Comparison of ENCODE assay signal across 28 cellular contexts in genomic region chr19:11400695-11401291, GRCh38. TPM values are rescaled to one million over a fixed set of nuclear protein-coding genes. Genes with fewer than 3 reads are reported as not detected.
"Had no signal": no experiment of that assay in that cellular context is flagged by ENCODE, and none has a peak within 500 bp of the region (broad histone marks: within the 10 kb centered on the region; RNA-seq: fewer than 3 reads in every experiment).

No MANE protein-coding gene starts in this region.

- ATAC-seq: activated T-cell treated with anti-CD3 and anti-CD28 coated beads, Interleukin-2, amount 50 U/mL, for 4 hours; effector memory CD8-positive, alpha-beta T cell; naive thymus-derived CD8-positive, alpha-beta T cell had no signal

- DNase-seq: activated CD8-positive, alpha-beta memory T cell treated with anti-CD3 and anti-CD28 coated beads, Interleukin-2, amount 50 U/mL, for 48 hours; activated naive CD4-positive, alpha-beta T cell treated with Interleukin-2 at 50 U/mL for 16 hours; activated naive CD8-positive, alpha-beta T cell treated with anti-CD3 and anti-CD28 coated beads for 36 hours; activated T-cell treated with anti-CD3 and anti-CD28 coated beads, Interleukin-2, amount 50 U/mL, for 4 hours; dorsolateral prefrontal cortex; effector memory CD8-positive, alpha-beta T cell; glutamatergic neuron; hippocampal formation; left ventricle myocardium inferior; mammary epithelial cell; naive thymus-derived CD8-positive, alpha-beta T cell; ovary; spleen; stimulated activated CD4-positive, alpha-beta T cell treated with anti-CD3 and anti-CD28 coated beads, Interleukin-4, amount 100 ng/mL, for 1 hour; stimulated activated naive CD4-positive, alpha-beta T cell treated with Interleukin-2 at 50 U/mL for 16 hours; WERI-Rb-1 had no signal

- H3K9me3 Mint-ChIP-seq: activated naive CD8-positive, alpha-beta T cell treated with anti-CD3 and anti-CD28 coated beads for 36 hours; activated T-cell treated with anti-CD3 and anti-CD28 coated beads, Interleukin-2, amount 50 U/mL, for 4 hours; central memory CD8-positive, alpha-beta T cell; effector memory CD8-positive, alpha-beta T cell; mesothelial cell of epicardium; type B pancreatic cell had no signal

- FAIRE-seq: colon, frontal cortex, TTC549 had no signal

- H3K4me1 Mint-ChIP-seq: activated naive CD8-positive, alpha-beta T cell treated with anti-CD3 and anti-CD28 coated beads for 36 hours; central memory CD8-positive, alpha-beta T cell; naive thymus-derived CD8-positive, alpha-beta T cell had no signal

- H3K27ac ChIP-seq: breast epithelium, dorsolateral prefrontal cortex, esophagus muscularis mucosa, left ventricle myocardium inferior, ovary, prostate gland, spleen, thoracic aorta, vagina, WERI-Rb-1 had no signal

- H3K27me3 ChIP-seq: breast epithelium, ovary, vagina had no signal

- H3K36me3 Mint-ChIP-seq: activated naive CD8-positive, alpha-beta T cell treated with anti-CD3 and anti-CD28 coated beads for 36 hours; naive thymus-derived CD8-positive, alpha-beta T cell; type B pancreatic cell had no signal

- H3K27me3 Mint-ChIP-seq: type B pancreatic cell had no signal

- H3K4me1 ChIP-seq: breast epithelium, esophagus muscularis mucosa, prostate gland, vagina had no signal

- H3K4me3 Mint-ChIP-seq: activated naive CD8-positive, alpha-beta T cell treated with anti-CD3 and anti-CD28 coated beads for 36 hours; activated T-cell treated with anti-CD3 and anti-CD28 coated beads, Interleukin-2, amount 50 U/mL, for 4 hours; central memory CD8-positive, alpha-beta T cell; effector memory CD8-positive, alpha-beta T cell; mesothelial cell of epicardium; naive thymus-derived CD8-positive, alpha-beta T cell; type B pancreatic cell had no signal

- H3K27ac Mint-ChIP-seq: activated naive CD8-positive, alpha-beta T cell treated with anti-CD3 and anti-CD28 coated beads for 36 hours; effector memory CD8-positive, alpha-beta T cell; mesothelial cell of epicardium; type B pancreatic cell had no signal

- H3K4me3 ChIP-seq: breast epithelium, dorsolateral prefrontal cortex, esophagus muscularis mucosa, left ventricle myocardium inferior, ovary, prostate gland, spleen, thoracic aorta, vagina had no signal

- H3K36me3 ChIP-seq: breast epithelium, ovary, prostate gland, thoracic aorta, WERI-Rb-1 had no signal

- H3K9me3 ChIP-seq: breast epithelium, esophagus muscularis mucosa, left ventricle myocardium inferior, ovary, prostate gland, spleen, thoracic aorta, vagina had no signal

RNA-seq across cellular contexts. Expression of gene RGL3, which starts 18.3 kb away (rescaled TPM):
- total RNA-seq: activated CD8-positive, alpha-beta memory T cell treated with anti-CD3 and anti-CD28 coated beads for 36 hours; activated naive CD8-positive, alpha-beta T cell treated with anti-CD3 and anti-CD28 coated beads for 36 hours; naive thymus-derived CD8-positive, alpha-beta T cell had no signal

RNA-seq across cellular contexts. Expression of gene ODAD3, which starts 34.1 kb away (rescaled TPM):
- total RNA-seq: naive thymus-derived CD8-positive, alpha-beta T cell; vagina had no signal
